ENCODE assay signal across 7 cellular contexts in the genomic region with DNA sequence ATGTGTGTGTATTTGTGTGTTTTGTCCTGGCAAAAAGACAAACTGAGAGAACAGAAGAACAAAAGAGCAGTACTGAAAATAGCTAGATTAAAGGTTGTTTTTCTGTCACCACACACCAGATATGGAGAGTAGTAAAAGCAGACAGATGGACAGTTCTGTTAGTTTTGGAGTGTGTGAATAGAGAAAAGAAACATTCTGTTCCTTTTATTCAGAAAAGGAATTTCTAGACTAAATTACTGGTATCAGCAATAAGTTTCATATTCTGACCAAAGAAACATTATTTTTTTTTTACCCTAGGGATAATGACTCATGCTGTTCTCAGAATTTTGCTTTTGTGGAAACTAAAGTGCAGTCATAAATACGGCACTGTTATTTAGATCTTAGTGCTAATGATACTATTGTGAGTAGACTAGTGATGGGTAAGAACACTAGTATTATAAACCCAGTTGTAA. TPM values are rescaled to one million over a fixed set of nuclear protein-coding genes. Genes with fewer than 3 reads are reported as not detected.
DNase-seq lines count a peak whose midpoint lies in the region; ATAC-seq, FAIRE-seq and TF ChIP-seq lines count a peak whose summit lies in the region.

No MANE protein-coding gene starts in this region.

- TF ChIP-seq CTCF in K562 (IDR thresholded peaks at IDR 0.05 in 2 of 3, conservative IDR thresholded peaks at IDR 0.05 in 1 of 3; ENCODE audit: insufficient read depth in 2 of 3, low read depth in 1 of 3, low read length in 3 of 3) = no peak
- no peak for TF ChIP-seq CTCF in osteoblast (IDR thresholded peaks at IDR 0.05; ENCODE audit: extremely low read depth, low read depth, low read length)

- DNase-seq in K562 (ENCODE audit: extremely low read depth in 1 of 4, low spot score in 3 of 4) (peak in 1 of 4 experiments; percentile 16), osteoblast (ENCODE audit: insufficient read length, low spot score, missing footprints) (no peak), NCI-H2029 (lab: John Stamatoyannopoulos, UW) (no peak), globus pallidus (ENCODE audit: low spot score) (no peak)
- no peak for DNase-seq in activated CD4-positive, CD25-positive, alpha-beta regulatory T cell (lab: John Stamatoyannopoulos, UW)

- peak overlapping the region; percentile 31; the same call in 1 of the 3 replicates for H3K27ac ChIP-seq in K562 (ENCODE audit: extremely low read depth, low read depth, low read length)
- H3K27ac ChIP-seq in osteoblast (ENCODE audit: low read depth, low read length) = peak overlapping the region; percentile 52

- no peak overlapping the region for H2AFZ ChIP-seq in K562 (ENCODE audit: low read depth, low read length)
- H2AFZ ChIP-seq in osteoblast (ENCODE audit: low read length) = no peak overlapping the region

- WGBS in K562 (ENCODE audit: insufficient coverage, low coverage, missing lambda C conversion rate) = 14% methylated on average over 1 of the region's 1 CpG

- H3K9me1 ChIP-seq in K562 (ENCODE audit: control insufficient read depth, insufficient read depth, low read length) = no peaks in the 10 kb centered on the region

- H3K36me3 ChIP-seq in K562 (ENCODE audit: control insufficient read depth, insufficient read depth, low read length) = no peaks in the 10 kb centered on the region
- no peaks in the 10 kb centered on the region for H3K36me3 ChIP-seq in osteoblast (ENCODE audit: insufficient read depth, low read length)

- intact Hi-C loops in K562 (cut with micrococcal nuclease) = no loop called here

- TF ChIP-seq POLR2A in K562 (conservative IDR thresholded peaks at IDR 0.05) = no peak

- ATAC-seq in GM19455 (IDR thresholded peaks at IDR 0.05; ENCODE audit: unreplicated experiment) = peak; percentile 59
- peak; percentile 57 for ATAC-seq in HG03108 (IDR thresholded peaks at IDR 0.05; ENCODE audit: unreplicated experiment)
- peak; percentile 32 for ATAC-seq in K562

- H3K9me3 ChIP-seq in K562 (replicated peaks; ENCODE audit: control insufficient read depth, insufficient read depth, low read depth, low read length) (no peaks in the 10 kb centered on the region), osteoblast (ENCODE audit: low read depth, low read length) (no peaks in the 10 kb centered on the region)

- FAIRE-seq in K562 (lab: Jason Lieb, UNC) = no peak

- BruUV-seq in K562 (replicated peaks; lab: Mats Ljungman, UMichigan) = no TSS peak

- no peak overlapping the region for H3K4me3 ChIP-seq in K562
- H3K4me3 ChIP-seq in osteoblast (ENCODE audit: insufficient read depth, low read length) = no peak overlapping the region

- CTCF ChIA-PET in K562 (lab: Yijun Ruan, JAX; ENCODE audit: low intra/inter-chr PET ratio) = no interaction called here

- no peak for TF ChIP-seq EP300 in K562 (IDR thresholded peaks at IDR 0.05; ENCODE audit: low read length)

- in situ Hi-C loops in K562 (cut with MboI) = no loop called here

- POLR2A ChIA-PET in K562 (lab: Yijun Ruan, JAX) = no interaction called here

- no peak for TF ChIP-seq RAD21 in K562 (CRISPR knock-in tag; conservative IDR thresholded peaks at IDR 0.05 in 1 of 2, IDR thresholded peaks at IDR 0.05 in 1 of 2)

- H4K20me1 ChIP-seq in K562 (replicated peaks; ENCODE audit: control insufficient read depth, insufficient read depth, low read length) = no peaks in the 10 kb centered on the region; the same call in 1 of the 2 replicates
- H4K20me1 ChIP-seq in osteoblast (ENCODE audit: insufficient read depth, low read length) = peaks cover 30% of the 10 kb centered on the region

- H3K4me2 ChIP-seq in K562 (ENCODE audit: insufficient read depth, low read length) (no peak overlapping the region), osteoblast (ENCODE audit: insufficient read depth, low read length) (peak overlapping the region; percentile 49)

- H3K9ac ChIP-seq in K562 (ENCODE audit: insufficient read depth in 1 of 2, low read depth in 2 of 2, low read length in 2 of 2) = peak overlapping the region in 1 of 2 experiments; percentile 3; a peak in 1 of 4 replicates

- peaks cover 3 to 17% of the 10 kb centered on the region in 2 experiments; a peak in 3 of 5 replicates for H3K4me1 ChIP-seq in K562 (replicated peaks in 1 of 2; ENCODE audit: control insufficient read depth in 2 of 2, insufficient read depth in 2 of 2, low read length in 2 of 2)
- peaks cover 34% of the 10 kb centered on the region for H3K4me1 ChIP-seq in osteoblast (ENCODE audit: insufficient read depth, low read length)

- H3K79me2 ChIP-seq in K562 (ENCODE audit: control insufficient read depth, insufficient read depth, low read length) = peaks cover 63% of the 10 kb centered on the region
- peaks cover 71% of the 10 kb centered on the region for H3K79me2 ChIP-seq in osteoblast (ENCODE audit: insufficient read depth, low read length)

- H3K27me3 ChIP-seq in K562 (ENCODE audit: control insufficient read depth in 2 of 2, insufficient read depth in 2 of 2, low read length in 2 of 2) (no peaks in the 10 kb centered on the region), osteoblast (ENCODE audit: insufficient read depth, low read length) (no peaks in the 10 kb centered on the region)

TF ChIP-seq in K562, 482 proteins besides CTCF, POLR2A, EP300 and RAD21:
- peak; percentile 17; the same call in 1 of the 2 replicates for TF ChIP-seq STAT5A (IDR thresholded peaks at IDR 0.05; ENCODE audit: borderline replicate concordance, low read length)
- peak; percentile 41; the same call in 1 of the 2 replicates for TF ChIP-seq C11orf30 (IDR thresholded peaks at IDR 0.05; ENCODE audit: low read depth)
- 0 out of 2 replicates have a peak, but pooled peaks have one; percentile 26 for TF ChIP-seq FOSL1 (tag; conservative IDR thresholded peaks at IDR 0.05)
- TF ChIP-seq, protein P1, sequence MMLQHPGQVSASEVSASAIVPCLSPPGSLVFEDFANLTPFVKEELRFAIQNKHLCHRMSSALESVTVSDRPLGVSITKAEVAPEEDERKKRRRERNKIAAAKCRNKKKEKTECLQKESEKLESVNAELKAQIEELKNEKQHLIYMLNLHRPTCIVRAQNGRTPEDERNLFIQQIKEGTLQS (IDR thresholded peaks at IDR 0.05) = peak; percentile 55
- TF ChIP-seq, protein P1 (CRISPR knock-in tag; conservative IDR thresholded peaks at IDR 0.05) = no peak
- no peak for TF ChIP-seq TRIM24 (IDR thresholded peaks at IDR 0.05)
- TF ChIP-seq CEBPG (CRISPR knock-in tag; IDR thresholded peaks at IDR 0.05) = no peak
- no peak for TF ChIP-seq CEBPG (tag; conservative IDR thresholded peaks at IDR 0.05 in 1 of 2, IDR thresholded peaks at IDR 0.05 in 1 of 2)
- TF ChIP-seq ZNF316 (IDR thresholded peaks at IDR 0.05) = peak; percentile 43; the same call in 1 of the 2 replicates

RNA-seq across cellular contexts. Expression of a gene that starts 32.9 kb away (rescaled TPM):
- total RNA-seq in K562 (2011; cell fraction: chromatin; rRNA removed; ENCODE audit: low replicate concordance) = 8.2 and 43.1 TPM in 2 replicates
- total RNA-seq in K562 (2011; cell fraction: nucleolus; rRNA removed) = 3.2 and 4.7 TPM in 2 replicates
- total RNA-seq in K562 (2011; cell fraction: nucleoplasm; rRNA removed) = 8.1 and 11.2 TPM in 2 replicates
- total RNA-seq in K562 (2014; rRNA removed) (8.5 and 10.3 TPM in 2 replicates), K562 (2014; rRNA removed; fragmentation: Illumina TruSeq; extraction: Trizol) (19.4 and 24.5 TPM in 2 replicates), K562 (2015; rRNA removed; fragmentation: Illumina TruSeq; extraction: Trizol) (14.6 and 14.7 TPM in 2 replicates), K562 (2021) (15.5 and 17.2 TPM in 2 replicates), osteoblast (29.8 and 34.7 TPM in 2 replicates)
- polyA plus RNA-seq in K562 (2011; rRNA removed) (12.0 and 17.9 TPM in 2 replicates), K562 (2014; fragmentation: Illumina TruSeq; extraction: Trizol) (10.8 and 11.7 TPM in 2 replicates), K562 (2014; fragmentation: Nextera tagmentation; extraction: Ambion mirVana) (1 to 10 TPM; 3.8 to 4.8 TPM), K562 (2014; rRNA removed) (5.6 and 7.7 TPM in 2 replicates)
- 1.8 and 4.4 TPM in 2 replicates for polyA plus RNA-seq in K562 (2011; cell fraction: cytosol; rRNA removed)
- polyA plus RNA-seq in K562 (2011; cell fraction: nucleus; rRNA removed) = 5.8 and 10.5 TPM in 2 replicates
- 9.5 and 10.6 TPM in 2 replicates for polyA plus RNA-seq in K562 (2012)
- 40.6 and 48.2 TPM in 2 replicates for polyA minus RNA-seq in K562 (2011; rRNA and poly(A)+ RNA removed)
- polyA minus RNA-seq in K562 (2011; cell fraction: cytosol; rRNA and poly(A)+ RNA removed) = 12.7 and 15.1 TPM in 2 replicates
- 12.8 and 28.8 TPM in 2 replicates for polyA minus RNA-seq in K562 (2011; cell fraction: nucleus; rRNA and poly(A)+ RNA removed)
